In the genomic region with DNA sequence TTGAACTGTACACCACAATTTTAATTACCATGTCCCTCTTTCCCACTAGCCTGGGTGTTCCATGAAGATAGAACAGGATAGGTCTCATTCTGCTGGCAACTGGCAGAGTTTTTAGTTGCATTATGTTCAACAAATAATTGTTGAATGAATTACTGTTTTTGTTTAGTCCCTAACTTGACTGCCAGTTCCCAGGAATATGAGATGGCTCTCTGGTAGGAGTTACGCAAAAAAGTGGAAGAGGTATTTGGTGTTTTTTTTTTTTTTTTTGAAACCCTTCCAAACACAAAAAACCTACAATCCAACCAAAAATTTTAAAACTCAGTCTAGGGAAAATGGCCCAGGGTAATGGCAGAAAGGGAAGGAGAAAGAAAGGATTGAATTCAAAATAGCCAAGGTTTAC, we compare ENCODE assay signal across 21 cellular contexts.
"Had no signal": no experiment of that assay in that cellular context is flagged by ENCODE, and none has a peak within 500 bp of the region (broad histone marks: within the 10 kb centered on the region; RNA-seq: fewer than 3 reads in every experiment).

No MANE protein-coding gene starts in this region.

- H3K27ac ChIP-seq: epithelial cell of prostate, esophagus muscularis mucosa, foreskin keratinocyte, left ventricle myocardium inferior, lower lobe of right lung, ovary, right atrium auricular region, sigmoid colon, tibial nerve had no signal

- H3K4me3 Mint-ChIP-seq: memory B cell; naive thymus-derived CD4-positive, alpha-beta T cell; stimulated activated memory B cell treated with anti-CD40 and anti-IgM and Interleukin-4, amounts not matched to agents 10 μg/mL and 1 μg/mL and 100 μg/mL, for 72 hours; stimulated activated naive CD8-positive, alpha-beta T cell treated with anti-CD3 and anti-CD28 coated beads, Interleukin-15, Interleukin-2, amounts not matched to agents 100 ng/mL and 50 ng/mL, for 24 hours had no signal

- H3K27ac Mint-ChIP-seq: memory B cell; stimulated activated memory B cell treated with anti-CD40 and anti-IgM and Interleukin-4, amounts not matched to agents 10 μg/mL and 1 μg/mL and 100 μg/mL, for 72 hours; stimulated activated naive CD8-positive, alpha-beta T cell treated with anti-CD3 and anti-CD28 coated beads, Interleukin-15, Interleukin-2, amounts not matched to agents 100 ng/mL and 50 ng/mL, for 24 hours had no signal

- DNase-seq: effector memory CD4-positive, alpha-beta T cell; foreskin keratinocyte; kidney; left cardiac atrium; left ventricle myocardium inferior; lower lobe of right lung; naive thymus-derived CD4-positive, alpha-beta T cell; nucleus accumbens; ovary; sigmoid colon; small intestine; stimulated activated CD4-positive, alpha-beta T cell treated with anti-CD3 and anti-CD28 coated beads, Interleukin-12 subunit alpha, Interleukin-12 subunit beta, amount 100 ng/mL, for 4 hours; stimulated activated CD4-positive, alpha-beta T cell treated with anti-CD3 and anti-CD28 coated beads, Interleukin-2, amount 100 ng/mL, for 48 hours; stimulated activated CD8-positive, alpha-beta memory T cell treated with anti-CD3 and anti-CD28 coated beads, Interleukin-4, amount 100 ng/mL, for 48 hours had no signal

- H3K36me3 ChIP-seq: esophagus muscularis mucosa, left ventricle myocardium inferior, lower lobe of right lung, ovary, right atrium auricular region, sigmoid colon, tibial nerve had no signal

- H3K27me3 Mint-ChIP-seq: naive thymus-derived CD4-positive, alpha-beta T cell; stimulated activated memory B cell treated with anti-CD40 and anti-IgM and Interleukin-4, amounts not matched to agents 10 μg/mL and 1 μg/mL and 100 μg/mL, for 72 hours; stimulated activated naive CD8-positive, alpha-beta T cell treated with anti-CD3 and anti-CD28 coated beads, Interleukin-15, Interleukin-2, amounts not matched to agents 100 ng/mL and 50 ng/mL, for 24 hours had no signal

- H3K27me3 ChIP-seq: esophagus muscularis mucosa, foreskin keratinocyte, ovary, right atrium auricular region, sigmoid colon, tibial nerve had no signal

- H3K4me3 ChIP-seq: esophagus muscularis mucosa, left ventricle myocardium inferior, lower lobe of right lung, ovary, right atrium auricular region, sigmoid colon, tibial nerve had no signal

- H3K4me1 Mint-ChIP-seq: memory B cell; stimulated activated memory B cell treated with anti-CD40 and anti-IgM and Interleukin-4, amounts not matched to agents 10 μg/mL and 1 μg/mL and 100 μg/mL, for 72 hours had no signal

- H3K9me3 Mint-ChIP-seq: memory B cell; naive thymus-derived CD4-positive, alpha-beta T cell; stimulated activated memory B cell treated with anti-CD40 and anti-IgM and Interleukin-4, amounts not matched to agents 10 μg/mL and 1 μg/mL and 100 μg/mL, for 72 hours; stimulated activated naive CD8-positive, alpha-beta T cell treated with anti-CD3 and anti-CD28 coated beads, Interleukin-15, Interleukin-2, amounts not matched to agents 100 ng/mL and 50 ng/mL, for 24 hours had no signal

- H3K9me3 ChIP-seq: esophagus muscularis mucosa, left ventricle myocardium inferior, lower lobe of right lung, ovary, right atrium auricular region, sigmoid colon, tibial nerve had no signal

- H3K36me3 Mint-ChIP-seq: memory B cell; stimulated activated memory B cell treated with anti-CD40 and anti-IgM and Interleukin-4, amounts not matched to agents 10 μg/mL and 1 μg/mL and 100 μg/mL, for 72 hours had no signal
